Comparison of ENCODE assay signal across 16 cellular contexts in genomic region chr4:8731364-8731763, GRCh38.
"Had no signal": no experiment of that assay in that cellular context is flagged by ENCODE, and none has a peak within 500 bp of the region (broad histone marks: within the 10 kb centered on the region; RNA-seq: fewer than 3 reads in every experiment).

No MANE protein-coding gene starts in this region.

- H3K4me1 ChIP-seq: adrenal gland, left ventricle myocardium inferior, psoas muscle, right lobe of liver, SJCRH30, tibial nerve had no signal

- H3K9me3 ChIP-seq: adrenal gland, right lobe of liver had no signal

- H3K27me3 ChIP-seq: adrenal gland, right lobe of liver, tibial nerve had no signal

- H3K4me3 ChIP-seq: adrenal gland, left ventricle myocardium inferior, psoas muscle, right lobe of liver, SJCRH30, tibial nerve had no signal

- DNase-seq: activated CD4-positive, alpha-beta T cell treated with anti-CD3 and anti-CD28 coated beads for 4 hours; activated CD8-positive, alpha-beta T cell treated with anti-CD3 and anti-CD28 coated beads, Interleukin-2, amount 10 ng/mL, durations not matched to agents 7 days and 5 days; activated T-cell treated with anti-CD3 and anti-CD28 coated beads for 4 hours; left ventricle myocardium inferior; mesendoderm; nephron progenitor cell; occipital lobe; SJCRH30; stimulated activated CD4-positive, alpha-beta T cell treated with anti-CD3 and anti-CD28 coated beads, Interleukin-12 subunit alpha, Interleukin-12 subunit beta, amount 100 ng/mL, for 4 hours; stimulated activated naive B cell treated with anti-CD40 and anti-IgM and Interleukin-4, amounts not matched to agents 10 μg/mL and 1 μg/mL and 100 μg/mL, for 72 hours; T-helper 17 cell had no signal

- ATAC-seq: activated CD8-positive, alpha-beta T cell treated with anti-CD3 and anti-CD28 coated beads, Interleukin-2, amount 10 ng/mL, durations not matched to agents 7 days and 5 days; psoas muscle; right lobe of liver; stimulated activated naive B cell treated with anti-CD40 and anti-IgM and Interleukin-4, amounts not matched to agents 10 μg/mL and 1 μg/mL and 100 μg/mL, for 72 hours; T-helper 17 cell; WTC11 had no signal

- H3K27ac ChIP-seq: adrenal gland, left ventricle myocardium inferior, psoas muscle, right lobe of liver, SJCRH30, tibial nerve had no signal

- H3K36me3 ChIP-seq: adrenal gland, left ventricle myocardium inferior, right lobe of liver, SJCRH30, tibial nerve had no signal
